11 cellular contexts compared by ENCODE assay signal in genomic region chr1:208202333-208202987, GRCh38. TPM values are rescaled to one million over a fixed set of nuclear protein-coding genes. Genes with fewer than 3 reads are reported as not detected.
DNase-seq lines count a peak whose midpoint lies in the region; ATAC-seq and TF ChIP-seq lines count a peak whose summit lies in the region.
"Had no signal": no experiment of that assay in that cellular context is flagged by ENCODE, and none has a peak within 500 bp of the region (broad histone marks: within the 10 kb centered on the region; RNA-seq: fewer than 3 reads in every experiment).

No MANE protein-coding gene starts in this region.

- H3K9me3 ChIP-seq in prostate gland (no peaks in the 10 kb centered on the region), Caco-2 (no peaks in the 10 kb centered on the region)
- H3K9me3 ChIP-seq: MG63, neutrophil had no signal

- H3K27ac ChIP-seq in dorsolateral prefrontal cortex (peak overlapping the region in 50 of 59 donors; percentile 0 to 84 (median 61)), prostate gland (peak overlapping the region; percentile 48)
- H3K27ac ChIP-seq: neutrophil had no signal

- H3K9me3 Mint-ChIP-seq in Calu3 (ENCODE audit: low read depth, unreplicated experiment) (no peaks in the 10 kb centered on the region), Caco-2 (ENCODE audit: unreplicated experiment) (no peaks in the 10 kb centered on the region)
- H3K9me3 Mint-ChIP-seq: CD4-positive, CD25-positive, alpha-beta regulatory T cell had no signal

- DNase-seq in Calu3: no peak
- DNase-seq in NCI-H146 treated with DMSO at 0.1 percent for 48 hours (lab: John Stamatoyannopoulos, UW; ENCODE audit: unreplicated experiment): peak; percentile 92
- no peak for DNase-seq in dorsolateral prefrontal cortex
- DNase-seq in prostate gland (ENCODE audit: low spot score): no peak
- DNase-seq in Caco-2: no peak
- no peak for DNase-seq in NCI-H774 (lab: John Stamatoyannopoulos, UW)
- no peak for DNase-seq in DMS 273 (lab: John Stamatoyannopoulos, UW; ENCODE audit: unreplicated experiment)
- DNase-seq: CD4-positive, CD25-positive, alpha-beta regulatory T cell had no signal

- H3K4me1 ChIP-seq in prostate gland (replicated peaks) (peaks cover 18% of the 10 kb centered on the region), Caco-2 (peaks cover 38% of the 10 kb centered on the region)

- H3K36me3 ChIP-seq in prostate gland (no peaks in the 10 kb centered on the region), Caco-2 (ENCODE audit: control insufficient read depth, insufficient read depth, low read length) (no peaks in the 10 kb centered on the region)
- H3K36me3 ChIP-seq: MG63, neutrophil had no signal

- peaks cover 20% of the 10 kb centered on the region for H3K4me1 Mint-ChIP-seq in Calu3 (ENCODE audit: low read depth, unreplicated experiment)
- H3K4me1 Mint-ChIP-seq in Caco-2 (ENCODE audit: low read depth, unreplicated experiment): peaks cover 25% of the 10 kb centered on the region
- H3K4me1 Mint-ChIP-seq: CD4-positive, CD25-positive, alpha-beta regulatory T cell had no signal

- TF ChIP-seq CTCF in Calu3 (IDR thresholded peaks at IDR 0.05; ENCODE audit: unreplicated experiment) (no peak), dorsolateral prefrontal cortex (IDR thresholded peaks at IDR 0.05 in 54 of 56, conservative IDR thresholded peaks at IDR 0.05 in 2 of 56; ENCODE audit: low read depth in 1 of 56, partially characterized antibody in 56 of 56) (no peak), prostate gland (IDR thresholded peaks at IDR 0.05) (no peak), Caco-2 (IDR thresholded peaks at IDR 0.05; ENCODE audit: insufficient read depth in 1 of 2, low read depth in 1 of 2, low read length in 1 of 2, severe bottlenecking in 1 of 2, unreplicated experiment in 1 of 2) (no peak)

- H3K36me3 Mint-ChIP-seq in Calu3 (ENCODE audit: insufficient read depth, unreplicated experiment) (peaks cover 6% of the 10 kb centered on the region), Caco-2 (ENCODE audit: insufficient read depth, unreplicated experiment) (no peaks in the 10 kb centered on the region)
- H3K36me3 Mint-ChIP-seq: CD4-positive, CD25-positive, alpha-beta regulatory T cell had no signal

- H3K27me3 Mint-ChIP-seq in Calu3 (ENCODE audit: unreplicated experiment): no peaks in the 10 kb centered on the region
- H3K27me3 Mint-ChIP-seq in Caco-2 (ENCODE audit: insufficient read depth, unreplicated experiment): no peaks in the 10 kb centered on the region
- H3K27me3 Mint-ChIP-seq: CD4-positive, CD25-positive, alpha-beta regulatory T cell had no signal

- H3K27me3 ChIP-seq in dorsolateral prefrontal cortex: peaks cover 0 to 14% (median 0%) of the 10 kb centered on the region in 45 donors
- no peaks in the 10 kb centered on the region for H3K27me3 ChIP-seq in prostate gland (replicated peaks; ENCODE audit: insufficient read depth)
- H3K27me3 ChIP-seq in Caco-2 (replicated peaks; ENCODE audit: control insufficient read depth, insufficient read depth, low read length): no peaks in the 10 kb centered on the region
- H3K27me3 ChIP-seq: MG63 had no signal

- TF ChIP-seq POLR2A in prostate gland (IDR thresholded peaks at IDR 0.05): no peak

- POLR2A ChIA-PET in Caco-2 (lab: Charles Lee): no interaction called here

- H3K4me3 Mint-ChIP-seq in Calu3 (ENCODE audit: low read depth, unreplicated experiment): peak overlapping the region; percentile 42
- H3K4me3 Mint-ChIP-seq in Caco-2 (ENCODE audit: unreplicated experiment): no peak overlapping the region
- H3K4me3 Mint-ChIP-seq: CD4-positive, CD25-positive, alpha-beta regulatory T cell had no signal

- intact Hi-C loops in Calu3 (cut with micrococcal nuclease; ENCODE audit: unreplicated experiment) (no loop called here), dorsolateral prefrontal cortex (cut with DNase I) (no loop called here), prostate gland (cut with DNase I) (no loop called here), Caco-2 (cut with micrococcal nuclease; ENCODE audit: unreplicated experiment) (no loop called here)

- H3K4me3 ChIP-seq in dorsolateral prefrontal cortex: no peak overlapping the region
- no peak overlapping the region for H3K4me3 ChIP-seq in prostate gland
- no peak overlapping the region for H3K4me3 ChIP-seq in Caco-2 (ENCODE audit: low read depth, low read length)
- H3K4me3 ChIP-seq: MG63 had no signal

- WGBS in prostate gland: 53% methylated on average over 5 of the region's 5 CpGs

- BruUV-seq in Calu3 (replicated peaks; lab: Mats Ljungman, UMichigan): no TSS peak
- BruUV-seq in Caco-2 (replicated peaks; lab: Mats Ljungman, UMichigan): no TSS peak

- ATAC-seq in GM21825 (IDR thresholded peaks at IDR 0.05; ENCODE audit: unreplicated experiment): no peak

- H3K27ac Mint-ChIP-seq in Calu3 (ENCODE audit: unreplicated experiment): peak overlapping the region; percentile 62
- no peak overlapping the region for H3K27ac Mint-ChIP-seq in Caco-2 (ENCODE audit: unreplicated experiment)
- H3K27ac Mint-ChIP-seq: CD4-positive, CD25-positive, alpha-beta regulatory T cell had no signal

- CTCF ChIA-PET in Calu3 (lab: Charles Lee): interaction anchor here (0.5 to 4.6 kb wide), 10 partner anchors 12 to 181 kb away, joined by 3 to 24 read pairs (median 8); partner anchors contain the start of gene PLXNA2
- CTCF ChIA-PET in Caco-2 (lab: Charles Lee): interaction anchor here (0.6 kb wide), 1 partner anchor 21 kb away, joined by 3 read pairs; no protein-coding TSS in a partner anchor

RNA-seq across cellular contexts. Expression of gene PLXNA2, which starts 41.7 kb away (rescaled TPM):
- 16.2 and 21.9 TPM in 2 replicates for total RNA-seq in Calu3 (2022)
- 100 to 1,000 TPM in 36 of 120 experiments, 10 to 100 TPM in 84; 39.8 to 132 (median 90.8) TPM for total RNA-seq in dorsolateral prefrontal cortex
- total RNA-seq in prostate gland: 1 to 10 TPM; 7.3 to 8.9 TPM
- total RNA-seq in Caco-2 (2022): 3.2 and 5.7 TPM in 2 replicates
